Comparison of ENCODE assay signal across 11 cellular contexts in the genomic region with DNA sequence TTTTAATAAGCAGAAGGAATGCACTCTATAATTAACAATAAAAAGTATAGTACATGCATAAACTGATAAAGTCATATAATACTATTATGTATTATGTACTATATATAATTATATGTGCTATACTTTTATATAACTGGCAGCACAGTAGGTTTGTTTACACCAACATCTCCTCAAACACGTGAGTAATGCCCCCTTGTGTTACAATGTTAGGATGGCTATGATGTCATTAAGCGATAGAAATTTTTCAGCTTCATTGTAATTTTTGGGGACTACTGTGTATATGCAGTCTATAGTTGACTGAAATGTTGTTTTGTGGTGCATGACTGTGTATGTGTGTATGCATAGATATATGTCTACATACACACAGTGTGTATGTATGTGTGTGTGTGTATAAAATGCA.
DNase-seq lines count a peak whose midpoint lies in the region; ATAC-seq and TF ChIP-seq lines count a peak whose summit lies in the region.
"Had no signal": no experiment of that assay in that cellular context is flagged by ENCODE, and none has a peak within 500 bp of the region (broad histone marks: within the 10 kb centered on the region; RNA-seq: fewer than 3 reads in every experiment).

No MANE protein-coding gene starts in this region.

- ATAC-seq in GM21825 (IDR thresholded peaks at IDR 0.05; ENCODE audit: unreplicated experiment) (no peak), GM19463 (IDR thresholded peaks at IDR 0.05; ENCODE audit: unreplicated experiment) (no peak), GM21526 (IDR thresholded peaks at IDR 0.05; ENCODE audit: low FRiP score, unreplicated experiment) (no peak)

- H3K9me3 Mint-ChIP-seq in progenitor cell of endocrine pancreas (ENCODE audit: low read depth) = no peaks in the 10 kb centered on the region

- H3K4me3 ChIP-seq in LNCaP clone FGC (ENCODE audit: low read depth, low read length) (no peak overlapping the region), cardiac fibroblast (replicated peaks in 1 of 2; ENCODE audit: low read depth in 2 of 2, low read length in 2 of 2) (no peak overlapping the region)
- H3K4me3 ChIP-seq: prostate gland had no signal

- H3K27ac Mint-ChIP-seq in progenitor cell of endocrine pancreas = no peak overlapping the region

- H3K36me3 Mint-ChIP-seq in progenitor cell of endocrine pancreas (ENCODE audit: insufficient read depth) = peaks cover 4% of the 10 kb centered on the region

- H3K4me3 Mint-ChIP-seq in progenitor cell of endocrine pancreas (ENCODE audit: low read depth) = no peak overlapping the region

- DNase-seq in DMS53 (lab: John Stamatoyannopoulos, UW) (peak; percentile 0), DMS53 treated with DMSO at 0.1 percent for 48 hours (lab: John Stamatoyannopoulos, UW; ENCODE audit: unreplicated experiment) (no peak), LNCaP clone FGC (ENCODE audit: low read depth) (no peak), cardiac fibroblast (ENCODE audit: low read depth in 2 of 2) (peak; percentile 14 to 41), progenitor cell of endocrine pancreas (ENCODE audit: low spot score, unreplicated experiment) (no peak)
- DNase-seq: activated T-cell treated with anti-CD3 and anti-CD28 coated beads, Interleukin-2, amount 50 U/mL, for 48 hours; central memory CD4-positive, alpha-beta T cell had no signal

- TF ChIP-seq CTCF in LNCaP clone FGC (IDR thresholded peaks at IDR 0.05; ENCODE audit: control insufficient read depth, extremely low read depth, insufficient read depth) (peak; percentile 19; the same call in 1 of the 2 replicates), cardiac fibroblast (IDR thresholded peaks at IDR 0.05; ENCODE audit: low read depth, low read length) (peak; percentile 21), progenitor cell of endocrine pancreas (IDR thresholded peaks at IDR 0.05; ENCODE audit: unreplicated experiment) (peak; percentile 27)

- H3K27me3 Mint-ChIP-seq in progenitor cell of endocrine pancreas = no peaks in the 10 kb centered on the region

- H3K4me1 Mint-ChIP-seq in progenitor cell of endocrine pancreas (ENCODE audit: low read depth) = peaks cover 3% of the 10 kb centered on the region

Comparison
In these comparisons a context has a peak if more than half of its experiments do, and no peak if none do; other contexts are left out.
1. DNase-seq: peak in DMS53 (single experiment) and cardiac fibroblast (2 of 2); none in DMS53 treated with DMSO at 0.1 percent for 48 hours (single experiment), LNCaP clone FGC (single experiment) and progenitor cell of endocrine pancreas (single experiment).
2. Peak in every context shown above with its lines, with median percentiles within 50 percentile points of each other: CTCF ChIP-seq.